In the genomic region with DNA sequence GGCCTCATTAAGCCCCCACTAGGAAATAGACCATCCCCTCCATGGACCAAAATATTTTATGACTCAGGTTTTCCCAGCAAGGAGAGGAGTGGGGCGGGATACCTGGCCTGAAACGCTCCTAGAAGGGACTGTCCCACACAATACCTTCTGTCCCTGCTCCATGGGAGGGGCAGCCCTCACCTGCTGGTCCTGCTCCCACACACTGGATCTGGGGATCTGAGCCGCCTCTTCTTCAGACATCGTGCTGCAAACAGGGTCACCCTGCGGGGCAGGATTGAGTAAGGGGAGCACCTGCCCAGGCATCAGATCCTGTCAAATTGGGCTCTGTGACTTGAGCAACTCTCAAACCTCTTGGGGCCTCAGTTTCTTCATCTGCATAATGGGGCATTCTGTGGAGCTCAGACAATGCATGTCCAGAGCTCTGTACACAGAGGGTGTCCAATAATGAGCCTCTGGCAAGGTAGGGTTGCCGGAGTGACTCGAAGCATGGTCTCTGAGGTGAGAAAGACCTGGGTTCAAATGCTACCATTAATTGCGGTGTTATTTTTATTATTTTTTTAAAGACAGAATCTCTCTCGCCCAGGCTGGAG, we compare ENCODE assay signal across 24 cellular contexts. TPM values are rescaled to one million over a fixed set of nuclear protein-coding genes. Genes with fewer than 3 reads are reported as not detected.
DNase-seq lines count a peak whose midpoint lies in the region; ATAC-seq and TF ChIP-seq lines count a peak whose summit lies in the region.
"Had no signal": no experiment of that assay in that cellular context is flagged by ENCODE, and none has a peak within 500 bp of the region (broad histone marks: within the 10 kb centered on the region; RNA-seq: fewer than 3 reads in every experiment).

No MANE protein-coding gene starts in this region.

- intact Hi-C loops in stomach (cut with DNase I; ENCODE audit: low total_unique reads), result no loop called here

- no peaks in the 10 kb centered on the region for H3K9me3 Mint-ChIP-seq in endothelial cell (ENCODE audit: unreplicated experiment)

- H3K27ac ChIP-seq in liver (ENCODE audit: low read depth in 1 of 2, low read length in 2 of 2) (peak overlapping the region; percentile 13 to 62), stomach (peak overlapping the region in 3 of 5 donors; percentile 23 to 82 (median 72)), gastroesophageal sphincter (peak overlapping the region in 1 of 4 donors; percentile 74)
- H3K27ac ChIP-seq: 22Rv1, HL-60, SJSA1 had no signal

- H3K27me3 Mint-ChIP-seq in endothelial cell (ENCODE audit: unreplicated experiment), result no peaks in the 10 kb centered on the region

- H3K4me1 Mint-ChIP-seq in endothelial cell (ENCODE audit: unreplicated experiment), result no peaks in the 10 kb centered on the region

- H3K4me1 ChIP-seq in NT2/D1 (ENCODE audit: insufficient read depth, insufficient read length) (peaks cover 14% of the 10 kb centered on the region), liver (ENCODE audit: control insufficient read depth in 4 of 4, insufficient read depth in 4 of 4, low read length in 3 of 4) (peaks cover 2 to 25% (median 10%) of the 10 kb centered on the region in 4 donors), stomach (peaks cover 12 to 63% (median 56%) of the 10 kb centered on the region in 4 donors), gastroesophageal sphincter (peaks cover 0 to 18% (median 0%) of the 10 kb centered on the region in 3 donors)

- DNase-seq in DMS53 (lab: John Stamatoyannopoulos, UW), result peak; percentile 39
- no peak for DNase-seq in DMS53 treated with DMSO at 0.1 percent for 48 hours (lab: John Stamatoyannopoulos, UW; ENCODE audit: unreplicated experiment)
- no peak for DNase-seq in NT2/D1 (ENCODE audit: low read depth, low spot score)
- no peak for DNase-seq in stomach
- no peak for DNase-seq in endothelial cell (ENCODE audit: low spot score)
- no peak for DNase-seq in NCI-H2029 treated with DMSO at 0.1 percent for 48 hours (lab: John Stamatoyannopoulos, UW)
- DNase-seq: ACHN, DMS153, Kasumi-1, NCI-H1092 treated with DMSO at 0.1 percent for 48 hours, NCI-H1436, NCI-H187 treated with DMSO at 0.1 percent for 48 hours, NCI-H2107, NCI-H446, NCI-H524 treated with DMSO at 0.1 percent for 48 hours, NCI-H774, Right ventricle myocardium superior had no signal

- H3K36me3 Mint-ChIP-seq in endothelial cell (ENCODE audit: low read depth, unreplicated experiment), result no peaks in the 10 kb centered on the region

- H3K4me3 ChIP-seq in NT2/D1 (ENCODE audit: insufficient read length, low read depth) (no peak overlapping the region), liver (ENCODE audit: low read depth in 1 of 3, low read length in 3 of 3) (no peak overlapping the region), stomach (peak overlapping the region in 2 of 4 donors; percentile 39 to 50), gastroesophageal sphincter (no peak overlapping the region)
- H3K4me3 ChIP-seq: SJSA1 had no signal

- no peak for TF ChIP-seq CTCF in liver (IDR thresholded peaks at IDR 0.05; ENCODE audit: low read depth, low read length, missing input control)
- no peak for TF ChIP-seq CTCF in stomach (IDR thresholded peaks at IDR 0.05)
- TF ChIP-seq CTCF in endothelial cell (IDR thresholded peaks at IDR 0.05; ENCODE audit: unreplicated experiment), result no peak
- no peak for TF ChIP-seq CTCF in gastroesophageal sphincter (IDR thresholded peaks at IDR 0.05)

- no peak for TF ChIP-seq RAD21 in liver (IDR thresholded peaks at IDR 0.05)

- H3K36me3 ChIP-seq in NT2/D1 (ENCODE audit: insufficient read depth, insufficient read length, low read length), result no peaks in the 10 kb centered on the region
- peaks cover 0 to 5% (median 1%) of the 10 kb centered on the region in 4 donors for H3K36me3 ChIP-seq in liver (ENCODE audit: control insufficient read depth in 4 of 4, insufficient read depth in 3 of 4, low read depth in 1 of 4, low read length in 3 of 4)
- H3K36me3 ChIP-seq in stomach, result peaks cover 0 to 3% (median 0%) of the 10 kb centered on the region in 4 donors
- no peaks in the 10 kb centered on the region for H3K36me3 ChIP-seq in gastroesophageal sphincter
- H3K36me3 ChIP-seq: SJSA1 had no signal

- no peak overlapping the region for H3K4me3 Mint-ChIP-seq in endothelial cell (ENCODE audit: unreplicated experiment)

- no peaks in the 10 kb centered on the region for H3K9me3 ChIP-seq in NT2/D1 (ENCODE audit: insufficient read depth, low read length)
- H3K9me3 ChIP-seq in liver (ENCODE audit: control insufficient read depth in 4 of 4, low read length in 3 of 4), result no peaks in the 10 kb centered on the region
- H3K9me3 ChIP-seq in stomach, result no peaks in the 10 kb centered on the region
- no peaks in the 10 kb centered on the region for H3K9me3 ChIP-seq in gastroesophageal sphincter
- H3K9me3 ChIP-seq: SJSA1 had no signal

- 86% methylated on average over 9 of the region's 9 CpGs for WGBS in liver
- WGBS in stomach, 5 donors, result 74 to 87% (median 84%) methylated on average over 9 of the region's 9 CpGs
- 80 to 83% methylated on average over 1 to 4 of the region's 9 CpGs for WGBS in gastroesophageal sphincter (ENCODE audit: low coverage in 1 of 2), 2 donors

- H3K9ac ChIP-seq in NT2/D1 (ENCODE audit: insufficient read length, low read depth), result peak overlapping the region; percentile 16
- no peak overlapping the region for H3K9ac ChIP-seq in liver (ENCODE audit: low read depth in 1 of 2, low read length in 2 of 2)

- ATAC-seq in gastroesophageal sphincter, result no peak

- H3K27me3 ChIP-seq in NT2/D1 (ENCODE audit: insufficient read depth, insufficient read length) (peaks cover 6% of the 10 kb centered on the region), liver (ENCODE audit: control insufficient read depth in 4 of 4, insufficient read depth in 4 of 4, low read length in 3 of 4) (no peaks in the 10 kb centered on the region), stomach (peaks cover 0 to 43% (median 9%) of the 10 kb centered on the region in 3 donors), gastroesophageal sphincter (peaks cover 12% of the 10 kb centered on the region)

- TF ChIP-seq EP300 in stomach (IDR thresholded peaks at IDR 0.05), result no peak
- no peak for TF ChIP-seq EP300 in gastroesophageal sphincter (IDR thresholded peaks at IDR 0.05)

- H3K27ac Mint-ChIP-seq in endothelial cell (ENCODE audit: unreplicated experiment), result no peak overlapping the region

- TF ChIP-seq POLR2A in stomach (IDR thresholded peaks at IDR 0.05) (no peak), gastroesophageal sphincter (IDR thresholded peaks at IDR 0.05) (no peak)

TF ChIP-seq in liver, 16 proteins besides CTCF, POLR2A, EP300 and RAD21:
- TF ChIP-seq, protein P1, sequence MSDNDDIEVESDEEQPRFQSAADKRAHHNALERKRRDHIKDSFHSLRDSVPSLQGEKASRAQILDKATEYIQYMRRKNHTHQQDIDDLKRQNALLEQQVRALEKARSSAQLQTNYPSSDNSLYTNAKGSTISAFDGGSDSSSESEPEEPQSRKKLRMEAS (IDR thresholded peaks at IDR 0.05), result no peak
- peak in 1 of 2 donors; percentile 12 for TF ChIP-seq JUND (IDR thresholded peaks at IDR 0.05)
- TF ChIP-seq, protein P2, sequence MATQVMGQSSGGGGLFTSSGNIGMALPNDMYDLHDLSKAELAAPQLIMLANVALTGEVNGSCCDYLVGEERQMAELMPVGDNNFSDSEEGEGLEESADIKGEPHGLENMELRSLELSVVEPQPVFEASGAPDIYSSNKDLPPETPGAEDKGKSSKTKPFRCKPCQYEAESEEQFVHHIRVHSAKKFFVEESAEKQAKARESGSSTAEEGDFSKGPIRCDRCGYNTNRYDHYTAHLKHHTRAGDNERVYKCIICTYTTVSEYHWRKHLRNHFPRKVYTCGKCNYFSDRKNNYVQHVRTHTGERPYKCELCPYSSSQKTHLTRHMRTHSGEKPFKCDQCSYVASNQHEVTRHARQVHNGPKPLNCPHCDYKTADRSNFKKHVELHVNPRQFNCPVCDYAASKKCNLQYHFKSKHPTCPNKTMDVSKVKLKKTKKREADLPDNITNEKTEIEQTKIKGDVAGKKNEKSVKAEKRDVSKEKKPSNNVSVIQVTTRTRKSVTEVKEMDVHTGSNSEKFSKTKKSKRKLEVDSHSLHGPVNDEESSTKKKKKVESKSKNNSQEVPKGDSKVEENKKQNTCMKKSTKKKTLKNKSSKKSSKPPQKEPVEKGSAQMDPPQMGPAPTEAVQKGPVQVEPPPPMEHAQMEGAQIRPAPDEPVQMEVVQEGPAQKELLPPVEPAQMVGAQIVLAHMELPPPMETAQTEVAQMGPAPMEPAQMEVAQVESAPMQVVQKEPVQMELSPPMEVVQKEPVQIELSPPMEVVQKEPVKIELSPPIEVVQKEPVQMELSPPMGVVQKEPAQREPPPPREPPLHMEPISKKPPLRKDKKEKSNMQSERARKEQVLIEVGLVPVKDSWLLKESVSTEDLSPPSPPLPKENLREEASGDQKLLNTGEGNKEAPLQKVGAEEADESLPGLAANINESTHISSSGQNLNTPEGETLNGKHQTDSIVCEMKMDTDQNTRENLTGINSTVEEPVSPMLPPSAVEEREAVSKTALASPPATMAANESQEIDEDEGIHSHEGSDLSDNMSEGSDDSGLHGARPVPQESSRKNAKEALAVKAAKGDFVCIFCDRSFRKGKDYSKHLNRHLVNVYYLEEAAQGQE (IDR thresholded peaks at IDR 0.05), result no peak

RNA-seq across cellular contexts. Expression of gene PLIN5, which starts 1.1 kb away (rescaled TPM):
- 10 to 100 TPM; 13.3 to 83.8 TPM for total RNA-seq in liver
- polyA plus RNA-seq in liver, result 10 to 100 TPM; 51.8 to 61.5 TPM
- total RNA-seq in stomach, result 100 to 1,000 TPM in 1 of 5 donors, 10 to 100 TPM in 2, 1 to 10 TPM in 2; 1.4 to 114 (median 37.8) TPM
- polyA plus RNA-seq in stomach, result 10 to 100 TPM; 23.8 to 37.9 (median 25.3) TPM
- total RNA-seq in endothelial cell (ENCODE audit: unreplicated experiment), result 0.64 TPM
- 10 to 100 TPM in 2 of 4 donors, 1 to 10 TPM in 1, under 1 TPM in 1; 0.49 to 24.3 (median 11.2) TPM for total RNA-seq in gastroesophageal sphincter
- total RNA-seq: M059J, SJSA1 had no signal
- polyA plus RNA-seq: BJ had no signal

RNA-seq across cellular contexts. Expression of gene LRG1, which starts 5.9 kb away (rescaled TPM):
- total RNA-seq in liver (100 to 1,000 TPM in 1 of 2 donors, 10 to 100 TPM in 1; 57.8 to 581 TPM), stomach (10 to 100 TPM in 1 of 5 donors, 1 to 10 TPM in 3, not detected in 1; 4.2 to 17.2 (median 7.3) TPM), endothelial cell (ENCODE audit: unreplicated experiment) (2.2 TPM), gastroesophageal sphincter (1 to 10 TPM in 2 of 4 donors, not detected in 2; 2.1 to 8.5 TPM)
- polyA plus RNA-seq in liver (1,000 to 10,000 TPM in 1 of 2 donors, 100 to 1,000 TPM in 1; 741 to 1,122 TPM), stomach (10 to 100 TPM in 2 of 3 donors, 1 to 10 TPM in 1; 2.1 to 23.3 (median 16.1) TPM)
- total RNA-seq: SJSA1 had no signal

RNA-seq across cellular contexts. Expression of gene PLIN4, which starts 15.6 kb away (rescaled TPM):
- total RNA-seq in liver, result 10 to 100 TPM in 1 of 2 donors, 1 to 10 TPM in 1; 3.1 to 49.1 TPM
- 10 to 100 TPM in 1 of 2 donors, 1 to 10 TPM in 1; 5.0 to 14.1 TPM for polyA plus RNA-seq in liver
- 10 to 100 TPM in 3 of 5 donors, 1 to 10 TPM in 2; 9.0 to 64.7 (median 24.9) TPM for total RNA-seq in stomach
- 10 to 100 TPM in 1 of 3 donors, 1 to 10 TPM in 2; 3.5 to 13.2 (median 6.8) TPM for polyA plus RNA-seq in stomach
- total RNA-seq in endothelial cell (ENCODE audit: unreplicated experiment), result 0.13 TPM
- 100 to 1,000 TPM in 1 of 4 donors, 10 to 100 TPM in 3; 66.0 to 145 (median 87.5) TPM for total RNA-seq in gastroesophageal sphincter
- total RNA-seq: SJSA1 had no signal

RNA-seq across cellular contexts. Expression of gene SEMA6B, which starts 25.6 kb away (rescaled TPM):
- total RNA-seq in liver, result 1 to 10 TPM; 2.8 to 3.1 TPM
- polyA plus RNA-seq in liver, result 1 to 10 TPM in 1 of 2 donors, under 1 TPM in 1; 0.58 to 3.2 TPM
- 1 to 10 TPM in 4 of 5 donors, not detected in 1; 1.2 to 6.7 (median 2.1) TPM for total RNA-seq in stomach
- 1 to 10 TPM; 1.7 to 2.1 (median 1.9) TPM for polyA plus RNA-seq in stomach
- 43.7 TPM for total RNA-seq in endothelial cell (ENCODE audit: unreplicated experiment)
- total RNA-seq in gastroesophageal sphincter, result 10 to 100 TPM in 1 of 4 donors, 1 to 10 TPM in 3; 2.0 to 12.4 (median 7.3) TPM
